Comparison of ENCODE assay signal across 1 cellular context in the genomic region with DNA sequence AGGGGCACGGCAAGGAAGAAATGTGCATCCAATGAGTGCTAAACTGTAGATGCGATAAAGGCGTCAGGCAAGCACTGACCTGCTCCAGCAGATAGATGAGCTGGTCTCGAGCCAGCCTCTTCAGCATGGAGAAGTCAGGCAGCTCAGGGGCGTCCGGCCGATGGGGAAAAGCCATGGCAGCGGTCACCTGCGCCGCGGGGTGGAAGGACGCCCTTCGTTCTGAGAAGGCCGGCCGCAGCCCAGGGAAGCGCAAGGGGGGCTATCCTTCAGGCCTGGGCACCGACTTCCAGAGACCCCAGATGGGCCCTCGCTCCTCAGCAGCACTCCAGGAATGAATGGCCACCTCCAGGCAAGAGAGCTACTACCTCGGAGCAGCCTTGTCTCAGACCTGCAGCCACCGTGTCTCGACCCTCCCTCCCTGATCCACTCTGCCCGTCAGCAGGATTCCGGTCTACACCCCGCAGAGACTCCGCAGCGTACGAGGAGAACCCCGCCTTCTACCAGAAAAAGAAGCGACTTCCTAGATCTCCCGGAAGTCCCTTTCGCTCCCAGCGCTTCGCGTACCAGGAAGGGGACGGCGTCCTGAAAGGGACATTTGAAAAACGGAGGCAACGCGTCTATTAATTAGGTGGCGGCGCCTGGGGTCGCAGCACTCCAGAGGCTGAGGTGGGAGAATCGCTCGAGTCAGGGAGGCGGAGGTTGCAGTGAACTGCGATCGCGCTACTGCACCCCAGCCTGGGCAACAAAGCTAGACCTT.
TF ChIP-seq lines count a peak whose summit lies in the region.

A gene (minus strand): TSS at position 520 of the 757 bp plus-strand sequence. CDS start 345 bp downstream, at position 175.

TF ChIP-seq in HEK293, 187 proteins besides CTCF, POLR2A, EP300 and RAD21 (continued from another document and continues in another):
- TF ChIP-seq, protein P1, sequence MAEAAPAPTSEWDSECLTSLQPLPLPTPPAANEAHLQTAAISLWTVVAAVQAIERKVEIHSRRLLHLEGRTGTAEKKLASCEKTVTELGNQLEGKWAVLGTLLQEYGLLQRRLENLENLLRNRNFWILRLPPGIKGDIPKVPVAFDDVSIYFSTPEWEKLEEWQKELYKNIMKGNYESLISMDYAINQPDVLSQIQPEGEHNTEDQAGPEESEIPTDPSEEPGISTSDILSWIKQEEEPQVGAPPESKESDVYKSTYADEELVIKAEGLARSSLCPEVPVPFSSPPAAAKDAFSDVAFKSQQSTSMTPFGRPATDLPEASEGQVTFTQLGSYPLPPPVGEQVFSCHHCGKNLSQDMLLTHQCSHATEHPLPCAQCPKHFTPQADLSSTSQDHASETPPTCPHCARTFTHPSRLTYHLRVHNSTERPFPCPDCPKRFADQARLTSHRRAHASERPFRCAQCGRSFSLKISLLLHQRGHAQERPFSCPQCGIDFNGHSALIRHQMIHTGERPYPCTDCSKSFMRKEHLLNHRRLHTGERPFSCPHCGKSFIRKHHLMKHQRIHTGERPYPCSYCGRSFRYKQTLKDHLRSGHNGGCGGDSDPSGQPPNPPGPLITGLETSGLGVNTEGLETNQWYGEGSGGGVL (tag by site-specific recombination; IDR thresholded peaks at IDR 0.05) = peak; percentile 6; the same call in 1 of the 2 replicates
- TF ChIP-seq BCL11A (tag by site-specific recombination; IDR thresholded peaks at IDR 0.05; ENCODE audit: low read depth) (no peak), ZNF341 (tag by site-specific recombination; IDR thresholded peaks at IDR 0.05; ENCODE audit: low read depth) (peak; percentile 81), ZBTB48 (tag by site-specific recombination; IDR thresholded peaks at IDR 0.05) (no peak; the same call in 1 of the 2 replicates), ZNF239 (tag by site-specific recombination; IDR thresholded peaks at IDR 0.05) (no peak), SP7 (tag by site-specific recombination; IDR thresholded peaks at IDR 0.05) (peak; percentile 70), ZNF501 (tag by site-specific recombination; IDR thresholded peaks at IDR 0.05) (peak; percentile 80; the same call in 1 of the 2 replicates), EGR2 (tag by site-specific recombination; IDR thresholded peaks at IDR 0.05; ENCODE audit: low read depth) (no peak), ZNF132 (tag by site-specific recombination; IDR thresholded peaks at IDR 0.05; ENCODE audit: borderline replicate concordance) (no peak), ZNF2 (tag by site-specific recombination; IDR thresholded peaks at IDR 0.05) (peak; percentile 81), ZNF561 (tag by site-specific recombination; IDR thresholded peaks at IDR 0.05; ENCODE audit: borderline replicate concordance) (peak; percentile 80; the same call in 1 of the 2 replicates), GLIS2 (tag by site-specific recombination; IDR thresholded peaks at IDR 0.05) (peak; percentile 78), ZNF629 (tag by site-specific recombination; IDR thresholded peaks at IDR 0.05) (peak; percentile 74), ZNF76 (tag by site-specific recombination; IDR thresholded peaks at IDR 0.05; ENCODE audit: borderline replicate concordance, low read depth) (0 out of 2 replicates have a peak, but pooled peaks have one; percentile 36), KLF9 (tag by site-specific recombination; IDR thresholded peaks at IDR 0.05; ENCODE audit: low read depth) (no peak; the same call in 1 of the 2 replicates), ZNF146 (tag by site-specific recombination; IDR thresholded peaks at IDR 0.05) (no peak), SP3 (tag by site-specific recombination; IDR thresholded peaks at IDR 0.05) (0 out of 2 replicates have a peak, but pooled peaks have one; percentile 47), SP2 (tag by site-specific recombination; IDR thresholded peaks at IDR 0.05) (peak; percentile 81), ZBTB8A (tag by site-specific recombination; IDR thresholded peaks at IDR 0.05) (peak; percentile 55), ZNF335 (tag by site-specific recombination; conservative IDR thresholded peaks at IDR 0.05) (0 out of 2 replicates have a peak, but pooled peaks have one; percentile 86), ZNF391 (tag by site-specific recombination; IDR thresholded peaks at IDR 0.05; ENCODE audit: borderline replicate concordance, low read depth) (0 out of 2 replicates have a peak, but pooled peaks have one; percentile 3), ZNF133 (tag by site-specific recombination; IDR thresholded peaks at IDR 0.05) (no peak), ZBTB21 (tag by site-specific recombination; IDR thresholded peaks at IDR 0.05) (0 out of 2 replicates have a peak, but pooled peaks have one; percentile 7), ZNF394 (tag by site-specific recombination; IDR thresholded peaks at IDR 0.05; ENCODE audit: borderline replicate concordance) (peak; percentile 41; the same call in 1 of the 2 replicates), ZEB2 (tag by site-specific recombination; IDR thresholded peaks at IDR 0.05) (peak; percentile 58; the same call in 1 of the 2 replicates), IKZF3 (tag by site-specific recombination; IDR thresholded peaks at IDR 0.05) (peak; percentile 96), YY1 (tag by site-specific recombination; IDR thresholded peaks at IDR 0.05) (peak; percentile 22), ZNF843 (tag by site-specific recombination; IDR thresholded peaks at IDR 0.05) (0 out of 2 replicates have a peak, but pooled peaks have one; percentile 8)
- TF ChIP-seq, protein P2, sequence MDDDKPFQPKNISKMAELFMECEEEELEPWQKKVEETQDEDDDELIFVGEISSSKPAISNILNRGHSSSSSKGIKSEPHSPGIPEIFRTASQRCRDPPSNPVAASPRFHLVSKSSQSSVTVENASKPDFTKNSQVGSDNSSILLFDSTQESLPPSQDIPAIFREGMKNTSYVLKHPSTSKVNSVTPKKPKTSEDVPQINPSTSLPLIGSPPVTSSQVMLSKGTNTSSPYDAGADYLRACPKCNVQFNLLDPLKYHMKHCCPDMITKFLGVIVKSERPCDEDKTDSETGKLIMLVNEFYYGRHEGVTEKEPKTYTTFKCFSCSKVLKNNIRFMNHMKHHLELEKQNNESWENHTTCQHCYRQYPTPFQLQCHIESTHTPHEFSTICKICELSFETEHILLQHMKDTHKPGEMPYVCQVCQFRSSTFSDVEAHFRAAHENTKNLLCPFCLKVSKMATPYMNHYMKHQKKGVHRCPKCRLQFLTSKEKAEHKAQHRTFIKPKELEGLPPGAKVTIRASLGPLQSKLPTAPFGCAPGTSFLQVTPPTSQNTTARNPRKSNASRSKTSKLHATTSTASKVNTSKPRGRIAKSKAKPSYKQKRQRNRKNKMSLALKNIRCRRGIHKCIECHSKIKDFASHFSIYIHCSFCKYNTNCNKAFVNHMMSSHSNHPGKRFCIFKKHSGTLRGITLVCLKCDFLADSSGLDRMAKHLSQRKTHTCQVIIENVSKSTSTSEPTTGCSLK (tag by site-specific recombination; IDR thresholded peaks at IDR 0.05) = no peak
- TF ChIP-seq, protein P3, sequence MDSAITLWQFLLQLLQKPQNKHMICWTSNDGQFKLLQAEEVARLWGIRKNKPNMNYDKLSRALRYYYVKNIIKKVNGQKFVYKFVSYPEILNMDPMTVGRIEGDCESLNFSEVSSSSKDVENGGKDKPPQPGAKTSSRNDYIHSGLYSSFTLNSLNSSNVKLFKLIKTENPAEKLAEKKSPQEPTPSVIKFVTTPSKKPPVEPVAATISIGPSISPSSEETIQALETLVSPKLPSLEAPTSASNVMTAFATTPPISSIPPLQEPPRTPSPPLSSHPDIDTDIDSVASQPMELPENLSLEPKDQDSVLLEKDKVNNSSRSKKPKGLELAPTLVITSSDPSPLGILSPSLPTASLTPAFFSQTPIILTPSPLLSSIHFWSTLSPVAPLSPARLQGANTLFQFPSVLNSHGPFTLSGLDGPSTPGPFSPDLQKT (IDR thresholded peaks at IDR 0.05; ENCODE audit: borderline replicate concordance, low read depth, low read length) = no peak
- TF ChIP-seq, protein P4, sequence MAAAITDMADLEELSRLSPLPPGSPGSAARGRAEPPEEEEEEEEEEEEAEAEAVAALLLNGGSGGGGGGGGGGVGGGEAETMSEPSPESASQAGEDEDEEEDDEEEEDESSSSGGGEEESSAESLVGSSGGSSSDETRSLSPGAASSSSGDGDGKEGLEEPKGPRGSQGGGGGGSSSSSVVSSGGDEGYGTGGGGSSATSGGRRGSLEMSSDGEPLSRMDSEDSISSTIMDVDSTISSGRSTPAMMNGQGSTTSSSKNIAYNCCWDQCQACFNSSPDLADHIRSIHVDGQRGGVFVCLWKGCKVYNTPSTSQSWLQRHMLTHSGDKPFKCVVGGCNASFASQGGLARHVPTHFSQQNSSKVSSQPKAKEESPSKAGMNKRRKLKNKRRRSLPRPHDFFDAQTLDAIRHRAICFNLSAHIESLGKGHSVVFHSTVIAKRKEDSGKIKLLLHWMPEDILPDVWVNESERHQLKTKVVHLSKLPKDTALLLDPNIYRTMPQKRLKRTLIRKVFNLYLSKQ (tag by site-specific recombination; IDR thresholded peaks at IDR 0.05; ENCODE audit: borderline replicate concordance) = no peak
- TF ChIP-seq, protein P5, sequence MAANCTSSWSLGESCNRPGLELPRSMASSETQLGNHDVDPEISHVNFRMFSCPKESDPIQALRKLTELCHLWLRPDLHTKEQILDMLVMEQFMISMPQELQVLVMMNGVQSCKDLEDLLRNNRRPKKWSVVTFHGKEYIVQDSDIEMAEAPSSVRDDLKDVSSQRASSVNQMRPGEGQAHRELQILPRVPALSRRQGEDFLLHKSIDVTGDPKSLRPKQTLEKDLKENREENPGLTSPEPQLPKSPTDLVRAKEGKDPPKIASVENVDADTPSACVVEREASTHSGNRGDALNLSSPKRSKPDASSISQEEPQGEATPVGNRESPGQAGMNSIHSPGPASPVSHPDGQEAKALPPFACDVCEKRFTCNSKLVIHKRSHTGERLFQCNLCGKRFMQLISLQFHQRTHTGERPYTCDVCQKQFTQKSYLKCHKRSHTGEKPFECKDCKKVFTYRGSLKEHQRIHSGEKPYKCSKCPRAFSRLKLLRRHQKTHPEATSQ (tag by site-specific recombination; IDR thresholded peaks at IDR 0.05) = peak; percentile 25; the same call in 1 of the 2 replicates
- TF ChIP-seq, protein P6, sequence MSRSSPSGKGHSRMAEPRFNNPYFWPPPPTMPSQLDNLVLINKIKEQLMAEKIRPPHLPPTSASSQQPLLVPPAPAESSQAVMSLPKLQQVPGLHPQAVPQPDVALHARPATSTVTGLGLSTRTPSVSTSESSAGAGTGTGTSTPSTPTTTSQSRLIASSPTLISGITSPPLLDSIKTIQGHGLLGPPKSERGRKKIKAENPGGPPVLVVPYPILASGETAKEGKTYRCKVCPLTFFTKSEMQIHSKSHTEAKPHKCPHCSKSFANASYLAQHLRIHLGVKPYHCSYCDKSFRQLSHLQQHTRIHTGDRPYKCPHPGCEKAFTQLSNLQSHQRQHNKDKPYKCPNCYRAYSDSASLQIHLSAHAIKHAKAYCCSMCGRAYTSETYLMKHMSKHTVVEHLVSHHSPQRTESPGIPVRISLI (tag by site-specific recombination; IDR thresholded peaks at IDR 0.05) = peak; percentile 100
- TF ChIP-seq, protein P7, sequence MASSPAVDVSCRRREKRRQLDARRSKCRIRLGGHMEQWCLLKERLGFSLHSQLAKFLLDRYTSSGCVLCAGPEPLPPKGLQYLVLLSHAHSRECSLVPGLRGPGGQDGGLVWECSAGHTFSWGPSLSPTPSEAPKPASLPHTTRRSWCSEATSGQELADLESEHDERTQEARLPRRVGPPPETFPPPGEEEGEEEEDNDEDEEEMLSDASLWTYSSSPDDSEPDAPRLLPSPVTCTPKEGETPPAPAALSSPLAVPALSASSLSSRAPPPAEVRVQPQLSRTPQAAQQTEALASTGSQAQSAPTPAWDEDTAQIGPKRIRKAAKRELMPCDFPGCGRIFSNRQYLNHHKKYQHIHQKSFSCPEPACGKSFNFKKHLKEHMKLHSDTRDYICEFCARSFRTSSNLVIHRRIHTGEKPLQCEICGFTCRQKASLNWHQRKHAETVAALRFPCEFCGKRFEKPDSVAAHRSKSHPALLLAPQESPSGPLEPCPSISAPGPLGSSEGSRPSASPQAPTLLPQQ (tag by site-specific recombination; IDR thresholded peaks at IDR 0.05) = 0 out of 2 replicates have a peak, but pooled peaks have one; percentile 22
- TF ChIP-seq, protein P8, sequence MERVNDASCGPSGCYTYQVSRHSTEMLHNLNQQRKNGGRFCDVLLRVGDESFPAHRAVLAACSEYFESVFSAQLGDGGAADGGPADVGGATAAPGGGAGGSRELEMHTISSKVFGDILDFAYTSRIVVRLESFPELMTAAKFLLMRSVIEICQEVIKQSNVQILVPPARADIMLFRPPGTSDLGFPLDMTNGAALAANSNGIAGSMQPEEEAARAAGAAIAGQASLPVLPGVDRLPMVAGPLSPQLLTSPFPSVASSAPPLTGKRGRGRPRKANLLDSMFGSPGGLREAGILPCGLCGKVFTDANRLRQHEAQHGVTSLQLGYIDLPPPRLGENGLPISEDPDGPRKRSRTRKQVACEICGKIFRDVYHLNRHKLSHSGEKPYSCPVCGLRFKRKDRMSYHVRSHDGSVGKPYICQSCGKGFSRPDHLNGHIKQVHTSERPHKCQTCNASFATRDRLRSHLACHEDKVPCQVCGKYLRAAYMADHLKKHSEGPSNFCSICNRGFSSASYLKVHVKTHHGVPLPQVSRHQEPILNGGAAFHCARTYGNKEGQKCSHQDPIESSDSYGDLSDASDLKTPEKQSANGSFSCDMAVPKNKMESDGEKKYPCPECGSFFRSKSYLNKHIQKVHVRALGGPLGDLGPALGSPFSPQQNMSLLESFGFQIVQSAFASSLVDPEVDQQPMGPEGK (tag by site-specific recombination; IDR thresholded peaks at IDR 0.05) = peak; percentile 14; the same call in 1 of the 2 replicates
- TF ChIP-seq, protein P9, sequence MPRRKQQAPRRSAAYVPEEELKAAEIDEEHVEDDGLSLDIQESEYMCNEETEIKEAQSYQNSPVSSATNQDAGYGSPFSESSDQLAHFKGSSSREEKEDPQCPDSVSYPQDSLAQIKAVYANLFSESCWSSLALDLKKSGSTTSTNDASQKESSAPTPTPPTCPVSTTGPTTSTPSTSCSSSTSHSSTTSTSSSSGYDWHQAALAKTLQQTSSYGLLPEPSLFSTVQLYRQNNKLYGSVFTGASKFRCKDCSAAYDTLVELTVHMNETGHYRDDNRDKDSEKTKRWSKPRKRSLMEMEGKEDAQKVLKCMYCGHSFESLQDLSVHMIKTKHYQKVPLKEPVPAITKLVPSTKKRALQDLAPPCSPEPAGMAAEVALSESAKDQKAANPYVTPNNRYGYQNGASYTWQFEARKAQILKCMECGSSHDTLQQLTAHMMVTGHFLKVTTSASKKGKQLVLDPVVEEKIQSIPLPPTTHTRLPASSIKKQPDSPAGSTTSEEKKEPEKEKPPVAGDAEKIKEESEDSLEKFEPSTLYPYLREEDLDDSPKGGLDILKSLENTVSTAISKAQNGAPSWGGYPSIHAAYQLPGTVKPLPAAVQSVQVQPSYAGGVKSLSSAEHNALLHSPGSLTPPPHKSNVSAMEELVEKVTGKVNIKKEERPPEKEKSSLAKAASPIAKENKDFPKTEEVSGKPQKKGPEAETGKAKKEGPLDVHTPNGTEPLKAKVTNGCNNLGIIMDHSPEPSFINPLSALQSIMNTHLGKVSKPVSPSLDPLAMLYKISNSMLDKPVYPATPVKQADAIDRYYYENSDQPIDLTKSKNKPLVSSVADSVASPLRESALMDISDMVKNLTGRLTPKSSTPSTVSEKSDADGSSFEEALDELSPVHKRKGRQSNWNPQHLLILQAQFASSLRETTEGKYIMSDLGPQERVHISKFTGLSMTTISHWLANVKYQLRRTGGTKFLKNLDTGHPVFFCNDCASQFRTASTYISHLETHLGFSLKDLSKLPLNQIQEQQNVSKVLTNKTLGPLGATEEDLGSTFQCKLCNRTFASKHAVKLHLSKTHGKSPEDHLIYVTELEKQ (tag by site-specific recombination; IDR thresholded peaks at IDR 0.05; ENCODE audit: borderline replicate concordance) = no peak
